Comparison of ENCODE assay signal across 8 cellular contexts in the genomic region with DNA sequence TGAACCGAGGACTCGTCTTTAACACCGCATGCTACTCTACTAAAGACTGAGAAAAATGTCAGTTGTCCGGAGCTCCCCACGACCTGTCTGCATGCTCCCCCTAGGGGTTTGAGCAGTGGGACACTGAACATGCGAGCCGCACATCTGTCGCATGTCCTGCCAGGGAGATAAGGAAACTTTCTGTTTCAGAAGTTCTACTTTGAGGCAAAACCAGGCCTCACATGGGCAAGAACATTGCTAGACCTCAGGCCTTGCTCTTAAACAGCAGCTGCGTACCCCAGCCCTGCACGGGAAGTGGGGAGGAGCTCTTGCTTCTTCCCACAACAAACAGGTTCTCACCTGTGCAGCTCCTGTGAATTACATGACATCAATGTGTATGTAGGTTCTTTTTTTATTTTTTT. TPM values are rescaled to one million over a fixed set of nuclear protein-coding genes. Genes with fewer than 3 reads are reported as not detected.
DNase-seq lines count a peak whose midpoint lies in the region; ATAC-seq, FAIRE-seq and TF ChIP-seq lines count a peak whose summit lies in the region.

No MANE protein-coding gene starts in this region.

- no peaks in the 10 kb centered on the region for H3K27me3 Mint-ChIP-seq in CD4-positive, alpha-beta T cell

- H3K9me3 ChIP-seq in CD4-positive, alpha-beta T cell (ENCODE audit: control insufficient read depth, low read length) = no peaks in the 10 kb centered on the region

- peaks cover 76% of the 10 kb centered on the region for H3K4me1 Mint-ChIP-seq in CD4-positive, alpha-beta T cell (ENCODE audit: low read depth)

- no peak for FAIRE-seq in urothelium cell line (lab: Jason Lieb, UNC)

- POLR2A ChIA-PET in CD4-positive, alpha-beta T cell (lab: Charles Lee) = interaction anchor here (0.9 to 4.5 kb wide), 9 partner anchors 10 to 107 kb away, joined by 3 to 65 read pairs (median 5); partner anchors contain the start of genes HERPUD2 and SEPTIN7
- POLR2A ChIA-PET in RWPE1 (lab: Yijun Ruan, JAX; ENCODE audit: low non-redundant PET) = no interaction called here

- no peaks in the 10 kb centered on the region for H3K27me3 ChIP-seq in CD4-positive, alpha-beta T cell (ENCODE audit: control insufficient read depth, insufficient read depth, low read length)

- intact Hi-C loops in CD4-positive, alpha-beta T cell (cut with DNase I, micrococcal nuclease) = loop anchor here in 1 of 2 experiments (1.0 to 5.0 kb wide), 4 partner anchors 16 to 76 kb away; partner anchors contain the start of genes HERPUD2 and SEPTIN7

- peak; percentile 41 to 82 (median 47) for DNase-seq in CD4-positive, alpha-beta T cell
- peak; percentile 96 for DNase-seq in Jurkat, Clone E6-1 (ENCODE audit: low read depth, low spot score)
- peak; percentile 49 for DNase-seq in activated naive CD4-positive, alpha-beta T cell treated with Interleukin-2 at 50 U/mL for 16 hours
- no peak for DNase-seq in AML-193 (lab: John Stamatoyannopoulos, UW)
- no peak for DNase-seq in NCI-H748 (lab: John Stamatoyannopoulos, UW; ENCODE audit: unreplicated experiment)
- no peak for DNase-seq in RWPE1 (ENCODE audit: low spot score)
- no peak for DNase-seq in urothelium cell line (ENCODE audit: low spot score)

- no peaks in the 10 kb centered on the region for H3K9me3 Mint-ChIP-seq in CD4-positive, alpha-beta T cell

- peak; percentile 52 for TF ChIP-seq CTCF in CD4-positive, alpha-beta T cell (IDR thresholded peaks at IDR 0.05)
- TF ChIP-seq CTCF in RWPE1 (conservative IDR thresholded peaks at IDR 0.05; ENCODE audit: low read depth) = no peak

- CTCF ChIA-PET in CD4-positive, alpha-beta T cell (lab: Charles Lee) = interaction anchor here (0.9 to 3.7 kb wide), 8 partner anchors 14 to 248 kb away, joined by 3 to 21 read pairs (median 4); partner anchors contain the start of genes HERPUD2 and SEPTIN7
- CTCF ChIA-PET in RWPE1 (lab: Yijun Ruan, JAX) = no interaction called here

- H3K36me3 Mint-ChIP-seq in CD4-positive, alpha-beta T cell (ENCODE audit: low read depth) = no peaks in the 10 kb centered on the region

- no peak overlapping the region for H3K27ac ChIP-seq in CD4-positive, alpha-beta T cell (ENCODE audit: low read depth, low read length)
- no peak overlapping the region for H3K27ac ChIP-seq in RWPE1

- H3K27ac Mint-ChIP-seq in CD4-positive, alpha-beta T cell = peak overlapping the region; percentile 94

- peak; percentile 91 for ATAC-seq in CD4-positive, alpha-beta T cell (ENCODE audit: poor library complexity)
- ATAC-seq in GM21390 (IDR thresholded peaks at IDR 0.05; ENCODE audit: unreplicated experiment) = peak; percentile 41

- peak overlapping the region; percentile 73 for H3K4me3 Mint-ChIP-seq in CD4-positive, alpha-beta T cell

- peak overlapping the region; percentile 38 for H3K4me3 ChIP-seq in Jurkat, Clone E6-1 (ENCODE audit: low read length)

RNA-seq across cellular contexts. Expression of gene HERPUD2, which starts 30.3 kb away (rescaled TPM):
- 100 to 1,000 TPM; 113 to 127 TPM for total RNA-seq in CD4-positive, alpha-beta T cell
- 20.9 TPM for polyA plus RNA-seq in Jurkat, Clone E6-1 (2012; ENCODE audit: insufficient read depth, insufficient read length)

Comparison
In these comparisons a context has a peak if more than half of its experiments do, and no peak if none do; other contexts are left out.
1. DNase-seq: peak in CD4-positive, alpha-beta T cell (10 of 10), Jurkat, Clone E6-1 (single experiment) and activated naive CD4-positive, alpha-beta T cell treated with Interleukin-2 at 50 U/mL for 16 hours (single experiment); none in AML-193 (0 of 2), NCI-H748 (single experiment), RWPE1 (single experiment) and urothelium cell line (single experiment).